11 cellular contexts compared by ENCODE assay signal in the genomic region with DNA sequence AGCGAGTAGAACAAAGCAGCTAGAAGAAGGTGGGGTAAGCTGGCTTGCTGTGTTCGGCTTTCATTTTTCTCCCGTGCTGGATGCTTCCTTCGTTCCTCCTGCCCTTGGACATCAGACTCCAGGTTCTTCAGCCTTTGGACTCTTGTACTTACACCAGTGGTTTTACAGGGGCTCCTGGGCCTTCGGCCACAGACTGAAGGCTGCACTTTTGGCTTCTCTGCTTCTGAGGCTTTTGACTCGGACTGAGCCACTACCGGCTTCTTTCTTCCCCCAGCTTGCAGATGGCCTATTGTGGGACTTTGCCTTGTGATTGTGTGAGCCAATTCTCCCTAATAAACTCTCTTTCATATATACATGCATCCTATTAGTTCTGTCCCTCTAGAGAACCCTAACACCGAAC. TPM values are rescaled to one million over a fixed set of nuclear protein-coding genes. Genes with fewer than 3 reads are reported as not detected.
DNase-seq lines count a peak whose midpoint lies in the region; ATAC-seq, FAIRE-seq and TF ChIP-seq lines count a peak whose summit lies in the region.
"Not testable (repeated sequence)": the region's sequence is repeated elsewhere in the genome, so short reads cannot be mapped to it uniquely, and the experiment has no call there.
"Had no signal": no experiment of that assay in that cellular context is flagged by ENCODE, and none has a peak within 500 bp of the region (broad histone marks: within the 10 kb centered on the region; RNA-seq: fewer than 3 reads in every experiment).

No MANE protein-coding gene starts in this region.

- H3K27ac ChIP-seq in GM23338 (ENCODE audit: low read depth); K562 (ENCODE audit: extremely low read depth, low read depth, low read length); endodermal cell (ENCODE audit: low read depth, low read length); neuronal stem cell (replicated peaks; ENCODE audit: low read length): not testable (repeated sequence)
- H3K27ac ChIP-seq in substantia nigra (ENCODE audit: low read depth, low read length, poor library complexity, severe bottlenecking), result peak overlapping the region; percentile 35

- H3K27ac Mint-ChIP-seq in GM23338, result not testable (repeated sequence)
- peak overlapping the region; percentile 52 for H3K27ac Mint-ChIP-seq in endodermal cell

- not testable (repeated sequence) for H4K20me1 ChIP-seq in GM23338 (replicated peaks; ENCODE audit: insufficient read depth); K562 (replicated peaks; ENCODE audit: control insufficient read depth, insufficient read depth, low read length)

- POLR2A ChIA-PET in K562 (lab: Yijun Ruan, JAX), result not testable (repeated sequence)

- H3K9me3 Mint-ChIP-seq in GM23338, endodermal cell: not testable (repeated sequence)

- not testable (repeated sequence) for H3K4me3 ChIP-seq in GM23338; K562; endodermal cell (ENCODE audit: low read length); neuronal stem cell (ENCODE audit: low read length in 2 of 2)

- H3K4me3 Mint-ChIP-seq in GM23338, endodermal cell: not testable (repeated sequence)

- not testable (repeated sequence) for H2BK15ac ChIP-seq in neuronal stem cell (ENCODE audit: low read length)

- ATAC-seq in GM23338, K562: not testable (repeated sequence)

- H3K9me2 ChIP-seq in GM23338 (ENCODE audit: insufficient read depth), result not testable (repeated sequence)

- 60% methylated on average over 1 of the region's 8 CpGs for WGBS in K562 (ENCODE audit: insufficient coverage, low coverage, missing lambda C conversion rate)
- 89 to 100% methylated on average over 5 to 6 of the region's 8 CpGs for WGBS in endodermal cell (ENCODE audit: insufficient coverage in 1 of 2, insufficient read length in 1 of 2), 2 experiments
- WGBS in neuronal stem cell (ENCODE audit: extremely low coverage in 2 of 2, insufficient read length in 2 of 2, insufficient replicate concordance in 1 of 2), 2 donors, result no CpG with 5 or more reads among the region's 8 CpGs

- not testable (repeated sequence) for BruUV-seq in K562 (replicated peaks; lab: Mats Ljungman, UMichigan)

- not testable (repeated sequence) for TF ChIP-seq RAD21 in K562 (CRISPR knock-in tag; conservative IDR thresholded peaks at IDR 0.05 in 1 of 2, IDR thresholded peaks at IDR 0.05 in 1 of 2)

- not testable (repeated sequence) for H3K23ac ChIP-seq in neuronal stem cell (ENCODE audit: low read depth, low read length, poor library complexity)

- not testable (repeated sequence) for H3K4me1 Mint-ChIP-seq in GM23338, endodermal cell

- TF ChIP-seq CTCF in GM23338 (conservative IDR thresholded peaks at IDR 0.05; ENCODE audit: low read depth in 2 of 2); K562 (IDR thresholded peaks at IDR 0.05 in 2 of 3, conservative IDR thresholded peaks at IDR 0.05 in 1 of 3; ENCODE audit: insufficient read depth in 2 of 3, low read depth in 1 of 3, low read length in 3 of 3); endodermal cell (conservative IDR thresholded peaks at IDR 0.05): not testable (repeated sequence)

- not testable (repeated sequence) for H3K27me3 ChIP-seq in GM23338 (ENCODE audit: insufficient read depth); K562 (ENCODE audit: control insufficient read depth in 2 of 2, insufficient read depth in 2 of 2, low read length in 2 of 2); endodermal cell (ENCODE audit: control insufficient read depth, insufficient read depth, low read length, poor library complexity, severe bottlenecking); neuronal stem cell (ENCODE audit: control insufficient read depth in 3 of 3, insufficient read depth in 3 of 3, low read depth in 1 of 3, low read length in 3 of 3)

- DNase-seq in GM23338 (ENCODE audit: low spot score); K562 (ENCODE audit: extremely low read depth in 1 of 4, low spot score in 3 of 4); endodermal cell; neuronal stem cell (ENCODE audit: low spot score): not testable (repeated sequence)
- DNase-seq in NCI-H146 (lab: John Stamatoyannopoulos, UW), result peak; percentile 19
- peak; percentile 10 for DNase-seq in posterior vena cava (ENCODE audit: low spot score)
- peak in 6 of 49 donors; percentile 6 to 24 (median 10) for DNase-seq in substantia nigra (lab: John Stamatoyannopoulos, UW)

- not testable (repeated sequence) for H3K9me3 ChIP-seq in K562 (replicated peaks; ENCODE audit: control insufficient read depth, insufficient read depth, low read depth, low read length); endodermal cell (ENCODE audit: control insufficient read depth, low read length); neuronal stem cell (replicated peaks in 1 of 2; ENCODE audit: control insufficient read depth in 2 of 2, insufficient read depth in 1 of 2, low read depth in 1 of 2, low read length in 2 of 2)

- H4K8ac ChIP-seq in neuronal stem cell (ENCODE audit: low read depth, low read length), result not testable (repeated sequence)

- not testable (repeated sequence) for TF ChIP-seq EP300 in K562 (IDR thresholded peaks at IDR 0.05; ENCODE audit: low read length)

- not testable (repeated sequence) for H3K9ac ChIP-seq in K562 (ENCODE audit: insufficient read depth in 1 of 2, low read depth in 2 of 2, low read length in 2 of 2); endodermal cell (ENCODE audit: extremely low read depth, low read length, poor library complexity, severe bottlenecking); neuronal stem cell (ENCODE audit: low read depth, low read length, poor library complexity)

- not testable (repeated sequence) for H3K79me2 ChIP-seq in GM23338 (replicated peaks; ENCODE audit: insufficient read depth); K562 (ENCODE audit: control insufficient read depth, insufficient read depth, low read length)

- H3K36me3 ChIP-seq in GM23338 (ENCODE audit: insufficient read depth); K562 (ENCODE audit: control insufficient read depth, insufficient read depth, low read length); endodermal cell (ENCODE audit: control insufficient read depth, insufficient read depth, low read length); neuronal stem cell (replicated peaks in 1 of 2; ENCODE audit: control insufficient read depth in 2 of 2, insufficient read depth in 2 of 2, low read length in 2 of 2): not testable (repeated sequence)

- H2BK5ac ChIP-seq in neuronal stem cell (ENCODE audit: low read length), result not testable (repeated sequence)

- intact Hi-C loops in K562 (cut with micrococcal nuclease); posterior vena cava (cut with DNase I): not testable (repeated sequence)

- not testable (repeated sequence) for H4K91ac ChIP-seq in neuronal stem cell (ENCODE audit: low read depth, low read length, poor library complexity)

- not testable (repeated sequence) for H3F3A ChIP-seq in GM23338 (replicated peaks; ENCODE audit: low read depth)

- H3K18ac ChIP-seq in neuronal stem cell (ENCODE audit: low read length), result not testable (repeated sequence)

- not testable (repeated sequence) for H3K4ac ChIP-seq in neuronal stem cell (ENCODE audit: low read length)

- not testable (repeated sequence) for H3K9me1 ChIP-seq in K562 (ENCODE audit: control insufficient read depth, insufficient read depth, low read length)

- not testable (repeated sequence) for H3K4me2 ChIP-seq in GM23338; K562 (ENCODE audit: insufficient read depth, low read length); neuronal stem cell (ENCODE audit: insufficient read depth, low read length, poor library complexity, severe bottlenecking)

- in situ Hi-C loops in K562 (cut with MboI), result not testable (repeated sequence)

- not testable (repeated sequence) for H3K14ac ChIP-seq in neuronal stem cell (ENCODE audit: low read length)

- not testable (repeated sequence) for H2AK5ac ChIP-seq in neuronal stem cell (ENCODE audit: low read depth, low read length)

- not testable (repeated sequence) for TF ChIP-seq POLR2A in K562 (conservative IDR thresholded peaks at IDR 0.05)

- not testable (repeated sequence) for H3K27me3 Mint-ChIP-seq in GM23338 (ENCODE audit: insufficient read depth, low read depth, poor library complexity); endodermal cell (ENCODE audit: insufficient read depth)

- not testable (repeated sequence) for H3K4me1 ChIP-seq in GM23338 (ENCODE audit: insufficient read depth); K562 (replicated peaks in 1 of 2; ENCODE audit: control insufficient read depth in 2 of 2, insufficient read depth in 2 of 2, low read length in 2 of 2); endodermal cell (ENCODE audit: control insufficient read depth, insufficient read depth, low read length); neuronal stem cell (ENCODE audit: control insufficient read depth in 2 of 2, insufficient read depth in 1 of 2, low read depth in 1 of 2, low read length in 2 of 2)

- not testable (repeated sequence) for H2BK120ac ChIP-seq in neuronal stem cell (ENCODE audit: low read depth, low read length)

- H2AFZ ChIP-seq in GM23338 (peak overlapping the region; percentile 56; the same call in 1 of the 2 replicates), K562 (ENCODE audit: low read depth, low read length) (0 out of 2 replicates have a peak overlapping the region, but pooled peaks have one; percentile 45), neuronal stem cell (ENCODE audit: low read length) (peak overlapping the region; percentile 66)

- FAIRE-seq in K562 (lab: Jason Lieb, UNC), result not testable (repeated sequence)

- CTCF ChIA-PET in K562 (lab: Yijun Ruan, JAX; ENCODE audit: low intra/inter-chr PET ratio), result not testable (repeated sequence)

- H3K36me3 Mint-ChIP-seq in GM23338 (ENCODE audit: low read depth); endodermal cell (ENCODE audit: low read depth): not testable (repeated sequence)

- H3K79me1 ChIP-seq in neuronal stem cell (ENCODE audit: low read depth, low read length), result not testable (repeated sequence)

- not testable (repeated sequence) for H2BK12ac ChIP-seq in neuronal stem cell (ENCODE audit: low read length)

RNA-seq across cellular contexts. Expression of gene KLRC3, which starts 5.5 kb away (rescaled TPM):
- total RNA-seq in GM23338 (2014; rRNA removed; shearing (Covaris generic)), result not detected in 2 replicates
- polyA plus RNA-seq in GM23338 (2016; fragmentation: Nextera tagmentation; extraction: Ambion mirVana), result not detected in 2 replicates
- total RNA-seq in K562 (2011; cell fraction: chromatin; rRNA removed; ENCODE audit: low replicate concordance), result 2.5 TPM in 1 of 2 replicates, not detected in the other
- total RNA-seq in K562 (2011; cell fraction: nucleolus; rRNA removed), result not detected in 2 replicates
- 0.66 TPM in 1 of 2 replicates, not detected in the other for total RNA-seq in K562 (2011; cell fraction: nucleoplasm; rRNA removed)
- 0.12 and 0.32 TPM in 2 replicates for total RNA-seq in K562 (2014; rRNA removed)
- 0.35 TPM in 1 of 2 replicates, not detected in the other for total RNA-seq in K562 (2014; rRNA removed; fragmentation: Illumina TruSeq; extraction: Trizol)
- not detected in 2 replicates for total RNA-seq in K562 (2015; rRNA removed; fragmentation: Illumina TruSeq; extraction: Trizol)
- total RNA-seq in K562 (2021), result not detected in 2 replicates
- 0.31 TPM in 1 of 2 replicates, not detected in the other for polyA plus RNA-seq in K562 (2011; rRNA removed)
- polyA plus RNA-seq in K562 (2011; cell fraction: cytosol; rRNA removed), result 0.18 TPM in 1 of 2 replicates, not detected in the other
- polyA plus RNA-seq in K562 (2011; cell fraction: nucleus; rRNA removed), result 0.17 and 0.38 TPM in 2 replicates
- polyA plus RNA-seq in K562 (2012), result 0.09 and 0.14 TPM in 2 replicates
- polyA plus RNA-seq in K562 (2014; fragmentation: Illumina TruSeq; extraction: Trizol), result 0.21 and 0.60 TPM in 2 replicates
- under 1 TPM in 1 of 2 experiments, not detected in 1; 0.15 TPM for polyA plus RNA-seq in K562 (2014; fragmentation: Nextera tagmentation; extraction: Ambion mirVana)
- 0.09 TPM in 1 of 2 replicates, not detected in the other for polyA plus RNA-seq in K562 (2014; rRNA removed)
- polyA minus RNA-seq in K562 (2011; rRNA and poly(A)+ RNA removed), result 0.35 TPM in 1 of 2 replicates, not detected in the other
- not detected in 2 replicates for polyA minus RNA-seq in K562 (2011; cell fraction: cytosol; rRNA and poly(A)+ RNA removed)
- polyA minus RNA-seq in K562 (2011; cell fraction: nucleus; rRNA and poly(A)+ RNA removed), result 0.89 TPM in 1 of 2 replicates, not detected in the other
- total RNA-seq in endodermal cell, result not detected
- polyA plus RNA-seq in endodermal cell (2013, experiment 1 of 2), result not detected
- polyA plus RNA-seq in endodermal cell (2013, experiment 2 of 2), result not detected
- polyA plus RNA-seq in neuronal stem cell (2013, experiment 1 of 2), result not detected
- not detected for polyA plus RNA-seq in neuronal stem cell (2013, experiment 2 of 2)
- total RNA-seq in posterior vena cava, result not detected
- total RNA-seq: CD4-positive, alpha-beta T cell had no signal
- polyA plus RNA-seq: CD14-positive monocyte had no signal

RNA-seq across cellular contexts. Expression of gene KLRC2, which starts 9.9 kb away (rescaled TPM):
- not detected in 2 replicates for total RNA-seq in GM23338 (2014; rRNA removed; shearing (Covaris generic))
- polyA plus RNA-seq in GM23338 (2016; fragmentation: Nextera tagmentation; extraction: Ambion mirVana), result not detected in 2 replicates
- not detected in 2 replicates for total RNA-seq in K562 (2011; cell fraction: chromatin; rRNA removed; ENCODE audit: low replicate concordance)
- total RNA-seq in K562 (2011; cell fraction: nucleolus; rRNA removed), result not detected in 2 replicates
- not detected in 2 replicates for total RNA-seq in K562 (2011; cell fraction: nucleoplasm; rRNA removed)
- total RNA-seq in K562 (2014; rRNA removed), result not detected in 2 replicates
- not detected in 2 replicates for total RNA-seq in K562 (2014; rRNA removed; fragmentation: Illumina TruSeq; extraction: Trizol)
- total RNA-seq in K562 (2015; rRNA removed; fragmentation: Illumina TruSeq; extraction: Trizol), result not detected in 2 replicates
- total RNA-seq in K562 (2021), result not detected in 2 replicates
- not detected in 2 replicates for polyA plus RNA-seq in K562 (2011; rRNA removed)
- not detected in 2 replicates for polyA plus RNA-seq in K562 (2011; cell fraction: cytosol; rRNA removed)
- polyA plus RNA-seq in K562 (2011; cell fraction: nucleus; rRNA removed), result not detected in 2 replicates
- polyA plus RNA-seq in K562 (2012), result not detected in 2 replicates
- polyA plus RNA-seq in K562 (2014; fragmentation: Illumina TruSeq; extraction: Trizol), result not detected in 2 replicates
- not detected for polyA plus RNA-seq in K562 (2014; fragmentation: Nextera tagmentation; extraction: Ambion mirVana)
- polyA plus RNA-seq in K562 (2014; rRNA removed), result not detected in 2 replicates
- not detected in 2 replicates for polyA minus RNA-seq in K562 (2011; rRNA and poly(A)+ RNA removed)
- 2.2 and 2.8 TPM in 2 replicates for polyA minus RNA-seq in K562 (2011; cell fraction: cytosol; rRNA and poly(A)+ RNA removed)
- polyA minus RNA-seq in K562 (2011; cell fraction: nucleus; rRNA and poly(A)+ RNA removed), result 0.33 TPM in 1 of 2 replicates, not detected in the other
- total RNA-seq in endodermal cell, result not detected
- polyA plus RNA-seq in endodermal cell (2013, experiment 1 of 2), result not detected
- polyA plus RNA-seq in endodermal cell (2013, experiment 2 of 2), result not detected
- not detected for polyA plus RNA-seq in neuronal stem cell (2013, experiment 1 of 2)
- not detected for polyA plus RNA-seq in neuronal stem cell (2013, experiment 2 of 2)
- total RNA-seq in posterior vena cava, result under 1 TPM in 1 of 2 donors, not detected in 1; 0.46 TPM
- polyA plus RNA-seq: CD14-positive monocyte had no signal

RNA-seq across cellular contexts. Expression of gene KLRC4, which starts 16.4 kb away (rescaled TPM):
- total RNA-seq in GM23338 (2014; rRNA removed; shearing (Covaris generic)), result not detected in 2 replicates
- polyA plus RNA-seq in GM23338 (2016; fragmentation: Nextera tagmentation; extraction: Ambion mirVana) (not detected in 2 replicates), K562 (2011; rRNA removed) (0.17 and 0.34 TPM in 2 replicates), K562 (2014; fragmentation: Illumina TruSeq; extraction: Trizol) (not detected in 2 replicates), K562 (2014; fragmentation: Nextera tagmentation; extraction: Ambion mirVana) (not detected), K562 (2014; rRNA removed) (not detected in 2 replicates)
- 0.58 and 1.4 TPM in 2 replicates for total RNA-seq in K562 (2011; cell fraction: chromatin; rRNA removed; ENCODE audit: low replicate concordance)
- not detected in 2 replicates for total RNA-seq in K562 (2011; cell fraction: nucleolus; rRNA removed)
- total RNA-seq in K562 (2011; cell fraction: nucleoplasm; rRNA removed), result 0.73 TPM in 1 of 2 replicates, not detected in the other
- total RNA-seq in K562 (2014; rRNA removed) (not detected in 2 replicates), K562 (2014; rRNA removed; fragmentation: Illumina TruSeq; extraction: Trizol) (not detected in 2 replicates), K562 (2015; rRNA removed; fragmentation: Illumina TruSeq; extraction: Trizol) (not detected in 2 replicates), K562 (2021) (not detected in 2 replicates), endodermal cell (not detected), posterior vena cava (not detected)
- not detected in 2 replicates for polyA plus RNA-seq in K562 (2011; cell fraction: cytosol; rRNA removed)
- 0.76 TPM in 1 of 2 replicates, not detected in the other for polyA plus RNA-seq in K562 (2011; cell fraction: nucleus; rRNA removed)
- not detected in 2 replicates for polyA plus RNA-seq in K562 (2012)
- 0.69 TPM in 1 of 2 replicates, not detected in the other for polyA minus RNA-seq in K562 (2011; rRNA and poly(A)+ RNA removed)
- not detected in 2 replicates for polyA minus RNA-seq in K562 (2011; cell fraction: cytosol; rRNA and poly(A)+ RNA removed)
- 0.44 TPM in 1 of 2 replicates, not detected in the other for polyA minus RNA-seq in K562 (2011; cell fraction: nucleus; rRNA and poly(A)+ RNA removed)
- not detected for polyA plus RNA-seq in endodermal cell (2013, experiment 1 of 2)
- not detected for polyA plus RNA-seq in endodermal cell (2013, experiment 2 of 2)
- polyA plus RNA-seq in neuronal stem cell (2013, experiment 1 of 2), result not detected
- not detected for polyA plus RNA-seq in neuronal stem cell (2013, experiment 2 of 2)
- total RNA-seq: CD4-positive, alpha-beta T cell; GM12878 had no signal
- polyA plus RNA-seq: A549, CD14-positive monocyte had no signal

RNA-seq across cellular contexts. Expression of gene KLRC1, which starts 27.2 kb away (rescaled TPM):
- total RNA-seq in GM23338 (2014; rRNA removed; shearing (Covaris generic)), result not detected in 2 replicates
- polyA plus RNA-seq in GM23338 (2016; fragmentation: Nextera tagmentation; extraction: Ambion mirVana) (not detected in 2 replicates), K562 (2011; rRNA removed) (not detected in 2 replicates), K562 (2014; fragmentation: Illumina TruSeq; extraction: Trizol) (not detected in 2 replicates), K562 (2014; fragmentation: Nextera tagmentation; extraction: Ambion mirVana) (not detected), K562 (2014; rRNA removed) (not detected in 2 replicates)
- not detected in 2 replicates for total RNA-seq in K562 (2011; cell fraction: chromatin; rRNA removed; ENCODE audit: low replicate concordance)
- not detected in 2 replicates for total RNA-seq in K562 (2011; cell fraction: nucleolus; rRNA removed)
- total RNA-seq in K562 (2011; cell fraction: nucleoplasm; rRNA removed), result not detected in 2 replicates
- total RNA-seq in K562 (2014; rRNA removed) (not detected in 2 replicates), K562 (2014; rRNA removed; fragmentation: Illumina TruSeq; extraction: Trizol) (not detected in 2 replicates), K562 (2015; rRNA removed; fragmentation: Illumina TruSeq; extraction: Trizol) (not detected in 2 replicates), K562 (2021) (not detected in 2 replicates), endodermal cell (not detected), posterior vena cava (under 1 TPM in 1 of 2 donors, not detected in 1; 0.38 TPM)
- not detected in 2 replicates for polyA plus RNA-seq in K562 (2011; cell fraction: cytosol; rRNA removed)
- polyA plus RNA-seq in K562 (2011; cell fraction: nucleus; rRNA removed), result not detected in 2 replicates
- polyA plus RNA-seq in K562 (2012), result not detected in 2 replicates
- polyA minus RNA-seq in K562 (2011; rRNA and poly(A)+ RNA removed), result not detected in 2 replicates
- not detected in 2 replicates for polyA minus RNA-seq in K562 (2011; cell fraction: cytosol; rRNA and poly(A)+ RNA removed)
- polyA minus RNA-seq in K562 (2011; cell fraction: nucleus; rRNA and poly(A)+ RNA removed), result not detected in 2 replicates
- polyA plus RNA-seq in endodermal cell (2013, experiment 1 of 2), result not detected
- polyA plus RNA-seq in endodermal cell (2013, experiment 2 of 2), result not detected
- polyA plus RNA-seq in neuronal stem cell (2013, experiment 1 of 2), result not detected
- not detected for polyA plus RNA-seq in neuronal stem cell (2013, experiment 2 of 2)
- total RNA-seq: CD4-positive, alpha-beta T cell had no signal
- polyA plus RNA-seq: A549, CD14-positive monocyte had no signal

RNA-seq across cellular contexts. Expression of gene KLRK1, which starts 36.1 kb away (rescaled TPM):
- total RNA-seq in GM23338 (2014; rRNA removed; shearing (Covaris generic)), result not detected in 2 replicates
- not detected in 2 replicates for polyA plus RNA-seq in GM23338 (2016; fragmentation: Nextera tagmentation; extraction: Ambion mirVana)
- 0.21 TPM in 1 of 2 replicates, not detected in the other for total RNA-seq in K562 (2011; cell fraction: chromatin; rRNA removed; ENCODE audit: low replicate concordance)
- total RNA-seq in K562 (2011; cell fraction: nucleolus; rRNA removed), result not detected in 2 replicates
- not detected in 2 replicates for total RNA-seq in K562 (2011; cell fraction: nucleoplasm; rRNA removed)
- total RNA-seq in K562 (2014; rRNA removed), result not detected in 2 replicates
- total RNA-seq in K562 (2014; rRNA removed; fragmentation: Illumina TruSeq; extraction: Trizol), result 0.07 TPM in 1 of 2 replicates, not detected in the other
- total RNA-seq in K562 (2015; rRNA removed; fragmentation: Illumina TruSeq; extraction: Trizol), result not detected in 2 replicates
- 0.09 TPM in 2 replicates for total RNA-seq in K562 (2021)
- polyA plus RNA-seq in K562 (2011; rRNA removed), result 0.06 and 0.11 TPM in 2 replicates
- polyA plus RNA-seq in K562 (2011; cell fraction: cytosol; rRNA removed), result 0.09 TPM in 1 of 2 replicates, not detected in the other
- 0.20 and 0.45 TPM in 2 replicates for polyA plus RNA-seq in K562 (2011; cell fraction: nucleus; rRNA removed)
- polyA plus RNA-seq in K562 (2012), result 0.05 and 0.10 TPM in 2 replicates
- polyA plus RNA-seq in K562 (2014; fragmentation: Illumina TruSeq; extraction: Trizol), result 0.09 TPM in 1 of 2 replicates, not detected in the other
- polyA plus RNA-seq in K562 (2014; fragmentation: Nextera tagmentation; extraction: Ambion mirVana), result under 1 TPM; 0.03 to 0.04 TPM
- polyA plus RNA-seq in K562 (2014; rRNA removed), result not detected in 2 replicates
- polyA minus RNA-seq in K562 (2011; rRNA and poly(A)+ RNA removed), result not detected in 2 replicates
- polyA minus RNA-seq in K562 (2011; cell fraction: cytosol; rRNA and poly(A)+ RNA removed), result 2.0 TPM in 1 of 2 replicates, not detected in the other
- not detected in 2 replicates for polyA minus RNA-seq in K562 (2011; cell fraction: nucleus; rRNA and poly(A)+ RNA removed)
- under 1 TPM in 1 of 2 donors, not detected in 1; 0.24 TPM for total RNA-seq in endodermal cell
- not detected for polyA plus RNA-seq in endodermal cell (2013, experiment 1 of 2)
- not detected for polyA plus RNA-seq in endodermal cell (2013, experiment 2 of 2)
- polyA plus RNA-seq in neuronal stem cell (2013, experiment 1 of 2), result not detected
- not detected for polyA plus RNA-seq in neuronal stem cell (2013, experiment 2 of 2)
- total RNA-seq in posterior vena cava, result 1 to 10 TPM; 1.4 to 1.9 TPM
- polyA plus RNA-seq: A549 had no signal
